Comparison of ENCODE assay signal across 8 cellular contexts in the genomic region with DNA sequence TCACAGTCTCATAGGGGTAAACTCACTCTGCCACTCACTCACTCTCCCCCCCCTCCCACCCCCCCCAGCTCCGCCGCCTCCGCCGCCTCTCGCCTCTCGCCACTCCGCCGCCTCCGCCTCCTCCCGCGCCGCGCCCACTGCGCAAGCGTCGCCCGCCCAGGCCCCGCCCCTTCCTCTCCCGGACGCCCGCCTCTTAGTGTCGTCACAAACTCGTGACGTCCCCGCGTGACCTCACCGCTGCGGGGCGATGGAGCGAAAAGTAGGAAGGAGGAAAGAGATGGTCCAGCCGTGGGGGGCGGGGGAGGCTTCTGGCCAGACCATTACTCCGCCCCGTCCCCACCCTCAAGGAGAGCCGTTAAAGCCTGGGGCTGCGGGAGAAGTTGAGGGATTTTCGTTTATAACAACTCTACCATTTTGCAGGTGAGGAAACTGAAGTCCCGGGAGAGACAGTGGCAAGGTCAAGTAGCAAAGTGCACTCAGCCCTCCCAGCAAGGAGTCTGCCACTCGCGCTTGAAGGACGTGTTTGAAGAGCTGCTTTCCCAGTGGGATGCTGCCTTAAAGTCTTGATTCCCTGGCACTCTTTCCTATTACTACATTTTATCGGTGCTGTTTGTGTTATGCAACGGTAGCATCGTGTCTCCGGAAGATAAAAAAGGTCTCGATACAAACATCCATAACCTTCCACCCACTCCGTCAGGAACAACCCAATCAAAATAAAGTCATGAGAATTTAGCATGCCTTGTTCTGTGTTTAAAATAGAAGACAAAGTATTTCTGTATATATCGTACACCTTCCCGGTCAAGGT. TPM values are rescaled to one million over a fixed set of nuclear protein-coding genes. Genes with fewer than 3 reads are reported as not detected.
A peak's percentile ranks its signal among the peaks of the same experiment; 100 is the strongest.
DNase-seq lines count a peak whose midpoint lies in the region; ATAC-seq, FAIRE-seq and TF ChIP-seq lines count a peak whose summit lies in the region.

ILRUN (minus strand) TSS at position 29 of the 805 bp plus-strand sequence. CDS start 164 bp downstream, outside the sequence.

- H3K36me3 Mint-ChIP-seq in activated CD8-positive, alpha-beta memory T cell treated with anti-CD3 and anti-CD28 coated beads, Interleukin-2, amount 10 ng/mL, durations not matched to agents 7 days and 5 days, result peaks cover 15% of the 10 kb centered on the region

- H3K36me3 ChIP-seq in HUES48 (ENCODE audit: control insufficient read depth, insufficient read depth, low read length) (peaks cover 2% of the 10 kb centered on the region; the same call in 1 of the 2 replicates), NT2/D1 (ENCODE audit: insufficient read depth, insufficient read length, low read length) (peaks cover 6% of the 10 kb centered on the region), H1 (ENCODE audit: control insufficient read depth in 2 of 4, insufficient read depth in 4 of 4, low read length in 3 of 4) (no peaks in the 10 kb centered on the region), mesenchymal stem cell (ENCODE audit: control insufficient read depth in 1 of 2, insufficient read depth in 2 of 2, low read depth in 1 of 2, low read length in 2 of 2) (no peaks in the 10 kb centered on the region)

- no peak; a peak in 1 of 3 replicates for TF ChIP-seq EP300 in H1 (IDR thresholded peaks at IDR 0.05; ENCODE audit: borderline replicate concordance in 1 of 2, low read depth in 2 of 2, low read length in 2 of 2)

- peaks cover 2% of the 10 kb centered on the region for H3K27me3 Mint-ChIP-seq in activated CD8-positive, alpha-beta memory T cell treated with anti-CD3 and anti-CD28 coated beads, Interleukin-2, amount 10 ng/mL, durations not matched to agents 7 days and 5 days

- POLR2A ChIA-PET in H1 (lab: Charles Lee; ENCODE audit: partially characterized antibody), result interaction anchor here (0.9 to 1.4 kb wide), 5 partner anchors 23 to 448 kb away, joined by 3 read pairs; partner anchors contain the start of genes SMIM29, SNRPC and TAF11

- no peak for TF ChIP-seq RAD21 in H1 (IDR thresholded peaks at IDR 0.05 in 1 of 2, conservative IDR thresholded peaks at IDR 0.05 in 1 of 2; ENCODE audit: low read depth in 2 of 2, low read length in 2 of 2)

- TF ChIP-seq CTCF in H1 (IDR thresholded peaks at IDR 0.05; ENCODE audit: control extremely low read depth in 1 of 3, insufficient read depth in 1 of 3, low read depth in 1 of 3, low read length in 3 of 3), result no peak

- peak within 1 kb of the TSS; percentile 91 for H4K8ac ChIP-seq in H1 (ENCODE audit: extremely low read depth, insufficient read depth, low read length)
- H4K8ac ChIP-seq in mesenchymal stem cell (ENCODE audit: low read length), result peak within 1 kb of the TSS; percentile 98

- H2AFZ ChIP-seq in H1 (ENCODE audit: low read length) (peak within 1 kb of the TSS; percentile 98), mesenchymal stem cell (ENCODE audit: low read depth, low read length) (peak within 1 kb of the TSS; percentile 72)

- CTCF ChIA-PET in activated CD8-positive, alpha-beta memory T cell treated with anti-CD3 and anti-CD28 coated beads, Interleukin-2, amount 10 ng/mL, durations not matched to agents 7 days and 5 days (lab: Charles Lee), result interaction anchor here (0.9 to 1.4 kb wide), 4 partner anchors 24 to 88 kb away, joined by 3 to 5 read pairs (median 4); no protein-coding TSS in a partner anchor
- CTCF ChIA-PET in H1 (lab: Charles Lee; ENCODE audit: partially characterized antibody), result interaction anchor here (1.2 kb wide), 1 partner anchor 30 kb away, joined by 3 read pairs; no protein-coding TSS in a partner anchor

- no peak for FAIRE-seq in H1 (lab: Jason Lieb, UNC)

- no peak within 1 kb of the TSS for H3K14ac ChIP-seq in H1 (ENCODE audit: insufficient read length)
- peak within 1 kb of the TSS; percentile 82 to 98 for H3K14ac ChIP-seq in mesenchymal stem cell (ENCODE audit: low read length in 2 of 2)

- H3K23me2 ChIP-seq in H1 (ENCODE audit: low read depth, low read length), result peaks cover 11% of the 10 kb centered on the region

- H3K23ac ChIP-seq in H1 (ENCODE audit: insufficient read length) (no peak within 1 kb of the TSS), mesenchymal stem cell (ENCODE audit: low read length in 2 of 2) (peak within 1 kb of the TSS in 1 of 2 experiments; percentile 90)

- peaks cover 43% of the 10 kb centered on the region for H3K4me1 Mint-ChIP-seq in activated CD8-positive, alpha-beta memory T cell treated with anti-CD3 and anti-CD28 coated beads, Interleukin-2, amount 10 ng/mL, durations not matched to agents 7 days and 5 days

- H2BK5ac ChIP-seq in H1 (ENCODE audit: low read depth, low read length), result peak within 1 kb of the TSS; percentile 75; the same call in 1 of the 2 replicates
- H2BK5ac ChIP-seq in mesenchymal stem cell (ENCODE audit: low read depth, low read length, poor library complexity, severe bottlenecking), result peak within 1 kb of the TSS; percentile 53

- H3K27ac Mint-ChIP-seq in activated CD8-positive, alpha-beta memory T cell treated with anti-CD3 and anti-CD28 coated beads, Interleukin-2, amount 10 ng/mL, durations not matched to agents 7 days and 5 days, result peak within 1 kb of the TSS; percentile 98

- peaks cover 8 to 45% of the 10 kb centered on the region in 2 experiments; a peak in 3 of 4 replicates for H3K79me2 ChIP-seq in H1 (ENCODE audit: control insufficient read depth in 1 of 2, insufficient read depth in 2 of 2, low read length in 2 of 2)

- H3K18ac ChIP-seq in H1 (ENCODE audit: extremely low read depth, low read length), result peak within 1 kb of the TSS; percentile 71
- H3K18ac ChIP-seq in mesenchymal stem cell (ENCODE audit: low read depth in 1 of 2, low read length in 2 of 2), result peak within 1 kb of the TSS; percentile 88 to 92

- no peak within 1 kb of the TSS for H2BK20ac ChIP-seq in H1 (ENCODE audit: low read length)

- H3K9ac ChIP-seq in HUES48 (ENCODE audit: low read depth, low read length) (peak within 1 kb of the TSS; percentile 80), NT2/D1 (ENCODE audit: insufficient read length, low read depth) (peak within 1 kb of the TSS; percentile 95), H1 (replicated peaks in 1 of 4; ENCODE audit: extremely low read depth in 1 of 4, low read depth in 3 of 4, low read length in 3 of 4) (peak within 1 kb of the TSS; percentile 55 to 83 (median 83)), mesenchymal stem cell (ENCODE audit: low read length) (peak within 1 kb of the TSS; percentile 98)

- H3K79me1 ChIP-seq in H1 (ENCODE audit: low read depth, low read length), result peaks cover 7% of the 10 kb centered on the region; the same call in 1 of the 2 replicates
- peaks cover 2% of the 10 kb centered on the region for H3K79me1 ChIP-seq in mesenchymal stem cell (replicated peaks; ENCODE audit: low read length, poor library complexity, severe bottlenecking)

- H2BK15ac ChIP-seq in H1 (ENCODE audit: low read length), result 0 out of 2 replicates have a peak within 1 kb of the TSS, but pooled peaks have one; percentile 31
- H2BK15ac ChIP-seq in mesenchymal stem cell (ENCODE audit: low read depth, poor library complexity, severe bottlenecking), result peak within 1 kb of the TSS; percentile 73

- peak within 1 kb of the TSS; percentile 73 for H3K56ac ChIP-seq in H1 (replicated peaks; ENCODE audit: insufficient read length, low read depth, low read length)

- H3K27ac ChIP-seq in HUES48 (ENCODE audit: low read depth, low read length) (peak within 1 kb of the TSS; percentile 88), H1 (ENCODE audit: low read depth, low read length) (peak within 1 kb of the TSS; percentile 47), mesenchymal stem cell (ENCODE audit: low read length, poor library complexity, severe bottlenecking) (peak within 1 kb of the TSS; percentile 49)

- peak within 1 kb of the TSS; percentile 96 for H3K4me3 Mint-ChIP-seq in activated CD8-positive, alpha-beta memory T cell treated with anti-CD3 and anti-CD28 coated beads, Interleukin-2, amount 10 ng/mL, durations not matched to agents 7 days and 5 days

- no peak for TF ChIP-seq POLR2A in H1 (IDR thresholded peaks at IDR 0.05; ENCODE audit: control extremely low read depth in 1 of 2, low read depth in 2 of 2, low read length in 2 of 2)

- peak within 1 kb of the TSS; percentile 89 for H3K4me3 ChIP-seq in HUES48 (ENCODE audit: low read depth, low read length)
- H3K4me3 ChIP-seq in NT2/D1 (ENCODE audit: insufficient read length, low read depth), result peak within 1 kb of the TSS; percentile 87
- peak within 1 kb of the TSS; percentile 85 to 96 (median 88) for H3K4me3 ChIP-seq in H1 (ENCODE audit: extremely low read depth in 1 of 4, insufficient read depth in 2 of 4, low read depth in 3 of 4, low read length in 4 of 4)
- peak within 1 kb of the TSS; percentile 87 to 99 for H3K4me3 ChIP-seq in mesenchymal stem cell (ENCODE audit: insufficient read depth in 1 of 2, low read depth in 1 of 2, low read length in 2 of 2)

- H3K4me1 ChIP-seq in HUES48 (ENCODE audit: control insufficient read depth, insufficient read depth, low read length) (no peaks in the 10 kb centered on the region), NT2/D1 (ENCODE audit: insufficient read depth, insufficient read length) (no peaks in the 10 kb centered on the region), H1 (replicated peaks in 1 of 4; ENCODE audit: control insufficient read depth in 3 of 4, insufficient read depth in 4 of 4, low read length in 3 of 4) (peaks cover 0 to 7% (median under 1%) of the 10 kb centered on the region in 4 experiments; a peak in 3 of 7 replicates), mesenchymal stem cell (ENCODE audit: control insufficient read depth, insufficient read depth, low read depth, low read length) (peaks cover 5% of the 10 kb centered on the region)

- H3K27me3 ChIP-seq in HUES48 (ENCODE audit: control insufficient read depth, insufficient read depth, low read length) (no peaks in the 10 kb centered on the region), NT2/D1 (ENCODE audit: insufficient read depth, insufficient read length) (no peaks in the 10 kb centered on the region), H1 (replicated peaks in 1 of 4; ENCODE audit: control insufficient read depth in 3 of 4, extremely low read depth in 1 of 4, insufficient read depth in 3 of 4, low read length in 3 of 4) (no peaks in the 10 kb centered on the region), mesenchymal stem cell (ENCODE audit: control insufficient read depth in 1 of 2, insufficient read depth in 1 of 2, low read length in 2 of 2) (no peaks in the 10 kb centered on the region)

- H3K9me3 Mint-ChIP-seq in activated CD8-positive, alpha-beta memory T cell treated with anti-CD3 and anti-CD28 coated beads, Interleukin-2, amount 10 ng/mL, durations not matched to agents 7 days and 5 days (ENCODE audit: low read depth), result no peaks in the 10 kb centered on the region

- peak; percentile 64 for ATAC-seq in GM21367 (IDR thresholded peaks at IDR 0.05; ENCODE audit: unreplicated experiment)
- peak; percentile 90 for ATAC-seq in activated CD8-positive, alpha-beta memory T cell treated with anti-CD3 and anti-CD28 coated beads, Interleukin-2, amount 10 ng/mL, durations not matched to agents 7 days and 5 days

- H2BK12ac ChIP-seq in H1 (ENCODE audit: low read depth, low read length) (no peak within 1 kb of the TSS), mesenchymal stem cell (ENCODE audit: low read length in 2 of 2) (peak within 1 kb of the TSS in 1 of 2 experiments; percentile 89)

- H2AK5ac ChIP-seq in H1 (ENCODE audit: low read depth, low read length) (no peak within 1 kb of the TSS), mesenchymal stem cell (ENCODE audit: low read length, severe bottlenecking) (no peak within 1 kb of the TSS)

- H4K20me1 ChIP-seq in H1 (replicated peaks in 1 of 2; ENCODE audit: control insufficient read depth in 1 of 2, insufficient read depth in 2 of 2, low read length in 2 of 2), result peaks cover 0 to 11% of the 10 kb centered on the region in 2 experiments

- H3K4me2 ChIP-seq in H1 (ENCODE audit: insufficient read depth in 1 of 2, low read depth in 2 of 2, low read length in 2 of 2) (peak within 1 kb of the TSS; percentile 63 to 92), mesenchymal stem cell (ENCODE audit: low read length, poor library complexity, severe bottlenecking) (peak within 1 kb of the TSS; percentile 56)

- DNase-seq in CMK (ENCODE audit: low read depth) (peak; percentile 85), NT2/D1 (ENCODE audit: low read depth, low spot score) (peak; percentile 78), H1 (ENCODE audit: low read depth in 1 of 2, low spot score in 2 of 2) (peak; percentile 65 to 98), mesenchymal stem cell (peak; percentile 94)
- DNase-seq in activated CD8-positive, alpha-beta memory T cell treated with anti-CD3 and anti-CD28 coated beads, Interleukin-2, amount 10 ng/mL, durations not matched to agents 7 days and 5 days, result peak; percentile 97
- peak; percentile 92 for DNase-seq in stimulated activated CD8-positive, alpha-beta memory T cell treated with anti-CD3 and anti-CD28 coated beads, Interleukin-12 subunit alpha, Interleukin-12 subunit beta, amount 100 ng/mL, for 24 hours (ENCODE audit: extremely low read depth)

- peak within 1 kb of the TSS; percentile 32 for H3K4ac ChIP-seq in H1 (replicated peaks; ENCODE audit: insufficient read length, low read depth, low read length)
- peak within 1 kb of the TSS; percentile 72 to 89 for H3K4ac ChIP-seq in mesenchymal stem cell (ENCODE audit: low read depth in 1 of 2, low read length in 2 of 2)

- H4K5ac ChIP-seq in H1 (ENCODE audit: insufficient read length, low read depth, low read length), result peak within 1 kb of the TSS; percentile 39

- H2BK120ac ChIP-seq in H1 (replicated peaks; ENCODE audit: low read depth, low read length) (no peak within 1 kb of the TSS), mesenchymal stem cell (ENCODE audit: low read depth, low read length) (peak within 1 kb of the TSS; percentile 42)

- WGBS in H1 (ENCODE audit: extremely low coverage in 1 of 2, insufficient coverage in 1 of 2, insufficient read length in 1 of 2, insufficient replicate concordance in 2 of 2, low coverage in 1 of 2, low lambda C conversion rate in 2 of 2, missing lambda C conversion rate in 1 of 2), 2 experiments, result 21% methylated on average over 31 of the region's 49 CpGs; no CpG with 5 or more reads in 1 of the 2 experiments
- 13% methylated on average over 24 of the region's 49 CpGs for WGBS in mesenchymal stem cell

- no peak within 1 kb of the TSS for H4K91ac ChIP-seq in H1 (replicated peaks; ENCODE audit: insufficient read length, low read length)
- H4K91ac ChIP-seq in mesenchymal stem cell (ENCODE audit: low read length), result peak within 1 kb of the TSS; percentile 74

- H3K9me3 ChIP-seq in HUES48 (ENCODE audit: control insufficient read depth, insufficient read depth, low read length), result no peaks in the 10 kb centered on the region
- H3K9me3 ChIP-seq in NT2/D1 (ENCODE audit: insufficient read depth, low read length), result no peaks in the 10 kb centered on the region
- H3K9me3 ChIP-seq in H1 (ENCODE audit: insufficient read depth in 2 of 2, low read depth in 1 of 2, low read length in 1 of 2), result no peaks in the 10 kb centered on the region
- H3K9me3 ChIP-seq in mesenchymal stem cell (ENCODE audit: control insufficient read depth, low read length), result no peaks in the 10 kb centered on the region

RNA-seq across cellular contexts. Expression of gene ILRUN, which starts in this region (rescaled TPM):
- total RNA-seq in activated CD8-positive, alpha-beta memory T cell treated with anti-CD3 and anti-CD28 coated beads, Interleukin-2, amount 10 ng/mL, durations not matched to agents 7 days and 5 days, result 10 to 100 TPM; 73.7 to 79.8 TPM
- total RNA-seq in H1 (2021; fragmentation: NEBNext Ultra II Directional; extraction: Animal tissue kit (Norgen Biotek cat#: 25700)), result 81.2 TPM in 2 replicates
- polyA plus RNA-seq in H1 (2011; rRNA removed), result 35.4 and 39.2 TPM in 2 replicates
- 38.4 TPM for polyA plus RNA-seq in H1 (2011; cell fraction: cytosol; rRNA removed)
- polyA plus RNA-seq in H1 (2011; cell fraction: nucleus; rRNA removed), result 25.5 TPM
- 58.2 to 69.1 TPM (median 62.5 TPM) in 4 replicates for polyA plus RNA-seq in H1 (2012, experiment 1 of 2)
- 64.3 TPM for polyA plus RNA-seq in H1 (2012, experiment 2 of 2)
- 34.8 TPM for polyA plus RNA-seq in H1 (2013, experiment 1 of 2)
- 39.2 TPM for polyA plus RNA-seq in H1 (2013, experiment 2 of 2)
- polyA minus RNA-seq in H1 (2011; rRNA and poly(A)+ RNA removed), result 88.2 and 92.7 TPM in 2 replicates
- 44.1 TPM for polyA minus RNA-seq in H1 (2011; cell fraction: cytosol; rRNA and poly(A)+ RNA removed)
- 25.4 TPM for polyA minus RNA-seq in H1 (2011; cell fraction: nucleus; rRNA and poly(A)+ RNA removed)
- 36.6 TPM for polyA plus RNA-seq in mesenchymal stem cell (2013, experiment 1 of 2)
- polyA plus RNA-seq in mesenchymal stem cell (2013, experiment 2 of 2), result 37.6 TPM

Comparison
In these comparisons a context has a peak if more than half of its experiments do, and no peak if none do; other contexts are left out.
1. Peak in every context shown above with its lines: DNase-seq, ATAC-seq, H3K4me3 ChIP-seq and H3K27ac ChIP-seq.